Comparison of ENCODE assay signal across 9 cellular contexts in genomic region chr9:92146610-92147009, GRCh38. TPM values are rescaled to one million over a fixed set of nuclear protein-coding genes. Genes with fewer than 3 reads are reported as not detected.
DNase-seq lines count a peak whose midpoint lies in the region; ATAC-seq and TF ChIP-seq lines count a peak whose summit lies in the region.
"Had no signal": no experiment of that assay in that cellular context is flagged by ENCODE, and none has a peak within 500 bp of the region (broad histone marks: within the 10 kb centered on the region; RNA-seq: fewer than 3 reads in every experiment).

No MANE protein-coding gene starts in this region.

- no peak overlapping the region for H3K9ac ChIP-seq in trophoblast cell (ENCODE audit: low read length)

- H3K4ac ChIP-seq in trophoblast cell (ENCODE audit: low read depth, low read length): no peak overlapping the region

- no CpG with 5 or more reads among the region's 3 CpGs for WGBS in trophoblast cell (ENCODE audit: extremely low coverage, insufficient coverage, insufficient read length)

- peak overlapping the region; percentile 52 for H3K18ac ChIP-seq in trophoblast cell (ENCODE audit: low read length)

- peak overlapping the region; percentile 81 for H2BK12ac ChIP-seq in trophoblast cell (ENCODE audit: low read length)

- peaks cover 28% of the 10 kb centered on the region for H3K79me1 ChIP-seq in trophoblast cell (ENCODE audit: low read length)

- H3K36me3 ChIP-seq in SJCRH30 (no peaks in the 10 kb centered on the region), trophoblast cell (ENCODE audit: control insufficient read depth in 1 of 2, insufficient read depth in 2 of 2, low read length in 2 of 2) (no peaks in the 10 kb centered on the region)

- H2AK5ac ChIP-seq in trophoblast cell (ENCODE audit: low read length): peak overlapping the region; percentile 44

- ATAC-seq in GM21447 (IDR thresholded peaks at IDR 0.05; ENCODE audit: unreplicated experiment): no peak
- ATAC-seq in HG02763 (IDR thresholded peaks at IDR 0.05; ENCODE audit: unreplicated experiment): no peak

- H4K91ac ChIP-seq in trophoblast cell (ENCODE audit: low read depth, low read length): peak overlapping the region; percentile 94

- H3K4me1 ChIP-seq in SJCRH30: peaks cover 40% of the 10 kb centered on the region
- H3K4me1 ChIP-seq in trophoblast cell (ENCODE audit: control insufficient read depth in 1 of 2, insufficient read depth in 2 of 2, low read length in 2 of 2): peaks cover 15 to 17% of the 10 kb centered on the region in 2 experiments

- peaks cover 10% of the 10 kb centered on the region for H3K79me2 ChIP-seq in trophoblast cell (ENCODE audit: control insufficient read depth, insufficient read depth, low read length, poor library complexity)

- peak overlapping the region; percentile 60 for H3K4me3 ChIP-seq in SJCRH30
- H3K4me3 ChIP-seq in fibroblast of the aortic adventitia (ENCODE audit: low read depth, low read length): no peak overlapping the region
- H3K4me3 ChIP-seq in trophoblast cell (ENCODE audit: low read depth, low read length): no peak overlapping the region

- no peak for TF ChIP-seq CTCF in fibroblast of the aortic adventitia (IDR thresholded peaks at IDR 0.05; ENCODE audit: insufficient read depth, low read length)

- peak overlapping the region; percentile 76 for H3K14ac ChIP-seq in trophoblast cell (ENCODE audit: low read length)

- H2BK120ac ChIP-seq in trophoblast cell (ENCODE audit: insufficient read depth, low read length, poor library complexity): peak overlapping the region; percentile 28

- no peak overlapping the region for H3K23ac ChIP-seq in trophoblast cell (ENCODE audit: low read length)

- no peaks in the 10 kb centered on the region for H3K27me3 ChIP-seq in SJCRH30
- no peaks in the 10 kb centered on the region for H3K27me3 ChIP-seq in trophoblast cell (ENCODE audit: insufficient read depth, low read length)

- peak overlapping the region; percentile 70 for H2BK5ac ChIP-seq in trophoblast cell (ENCODE audit: low read depth, low read length, poor library complexity)

- peak overlapping the region; percentile 46 for H4K12ac ChIP-seq in trophoblast cell (ENCODE audit: low read depth, low read length)

- H3K27ac ChIP-seq in SJCRH30: peak overlapping the region; percentile 99
- H3K27ac ChIP-seq in trophoblast cell (ENCODE audit: low read depth, low read length): peak overlapping the region; percentile 98

- no peak overlapping the region for H3K4me2 ChIP-seq in trophoblast cell (ENCODE audit: low read length)

- no peak overlapping the region for H2AFZ ChIP-seq in trophoblast cell (ENCODE audit: insufficient read depth, low read length, poor library complexity)

- H4K8ac ChIP-seq in trophoblast cell (ENCODE audit: low read depth, low read length): peak overlapping the region; percentile 67

- H3K9me3 ChIP-seq in SJCRH30 (replicated peaks) (no peaks in the 10 kb centered on the region), trophoblast cell (ENCODE audit: insufficient read depth, low read depth, low read length) (no peaks in the 10 kb centered on the region)

- DNase-seq in EL (peak; percentile 34), SJCRH30 (peak; percentile 50 to 59), fibroblast of the aortic adventitia (ENCODE audit: low read depth) (peak; percentile 64), trophoblast cell (no peak), AG08396 (ENCODE audit: low spot score) (no peak)
- no peak for DNase-seq in stimulated activated CD4-positive, alpha-beta T cell treated with anti-CD3 and anti-CD28 coated beads, Interleukin-12 subunit alpha, Interleukin-12 subunit beta, amount 100 ng/mL, for 4 hours
- DNase-seq: NCI-H446 had no signal

RNA-seq across cellular contexts. Expression of gene SPTLC1, which starts 31.4 kb away (rescaled TPM):
- total RNA-seq in SJCRH30 (2014; rRNA removed; shearing (Covaris generic)): 112 and 121 TPM in 2 replicates
- total RNA-seq in fibroblast of the aortic adventitia (ENCODE audit: low replicate concordance): 51.5 and 119 TPM in 2 replicates
- polyA plus RNA-seq in trophoblast cell (2013): 91.7 and 94.4 TPM in 2 replicates

Comparison
In these comparisons a context has a peak if more than half of its experiments do, and no peak if none do; other contexts are left out.
1. DNase-seq: peak in EL (single experiment), SJCRH30 (2 of 2) and fibroblast of the aortic adventitia (single experiment); none in trophoblast cell (0 of 2), stimulated activated CD4-positive, alpha-beta T cell treated with anti-CD3 and anti-CD28 coated beads, Interleukin-12 subunit alpha, Interleukin-12 subunit beta, amount 100 ng/mL, for 4 hours (single experiment) and AG08396 (single experiment).